ENCODE assay signal across 1 cellular context in genomic region chr20:45497971-45498494, GRCh38.
TF ChIP-seq lines count a peak whose summit lies in the region.

No MANE protein-coding gene starts in this region.

TF ChIP-seq in K562, 482 proteins besides CTCF, POLR2A, EP300 and RAD21:
- no peak for TF ChIP-seq CEBPB (tag; IDR thresholded peaks at IDR 0.05)
- TF ChIP-seq ATF6 (CRISPR knock-in tag; IDR thresholded peaks at IDR 0.05): no peak
- no peak for TF ChIP-seq NR2F6 (CRISPR knock-in tag; IDR thresholded peaks at IDR 0.05)
- no peak for TF ChIP-seq MXD1 (CRISPR knock-in tag; IDR thresholded peaks at IDR 0.05; ENCODE audit: borderline replicate concordance, poor library complexity, severe bottlenecking)
- TF ChIP-seq ZNF212 (CRISPR knock-in tag; IDR thresholded peaks at IDR 0.05): no peak
- no peak for TF ChIP-seq XRCC5 (IDR thresholded peaks at IDR 0.05; ENCODE audit: low read depth, low read length)
- TF ChIP-seq GABPB2 (CRISPR knock-in tag; conservative IDR thresholded peaks at IDR 0.05): no peak
- no peak for TF ChIP-seq NCOA4 (IDR thresholded peaks at IDR 0.05; ENCODE audit: partially characterized antibody)
- no peak for TF ChIP-seq TSC22D4 (tag; IDR thresholded peaks at IDR 0.05)
- TF ChIP-seq ZNF318 (IDR thresholded peaks at IDR 0.05; ENCODE audit: borderline replicate concordance in 1 of 2, low read depth in 1 of 2): no peak
- TF ChIP-seq ARID4B (CRISPR knock-in tag; IDR thresholded peaks at IDR 0.05): no peak
- no peak for TF ChIP-seq TCF7 (IDR thresholded peaks at IDR 0.05; ENCODE audit: borderline replicate concordance)
- no peak for TF ChIP-seq NONO (IDR thresholded peaks at IDR 0.05; ENCODE audit: low read depth in 2 of 2, low read length in 1 of 2)
- TF ChIP-seq MBD1 (CRISPR knock-in tag; IDR thresholded peaks at IDR 0.05): no peak
